2 cellular contexts compared by ENCODE assay signal in the genomic region with DNA sequence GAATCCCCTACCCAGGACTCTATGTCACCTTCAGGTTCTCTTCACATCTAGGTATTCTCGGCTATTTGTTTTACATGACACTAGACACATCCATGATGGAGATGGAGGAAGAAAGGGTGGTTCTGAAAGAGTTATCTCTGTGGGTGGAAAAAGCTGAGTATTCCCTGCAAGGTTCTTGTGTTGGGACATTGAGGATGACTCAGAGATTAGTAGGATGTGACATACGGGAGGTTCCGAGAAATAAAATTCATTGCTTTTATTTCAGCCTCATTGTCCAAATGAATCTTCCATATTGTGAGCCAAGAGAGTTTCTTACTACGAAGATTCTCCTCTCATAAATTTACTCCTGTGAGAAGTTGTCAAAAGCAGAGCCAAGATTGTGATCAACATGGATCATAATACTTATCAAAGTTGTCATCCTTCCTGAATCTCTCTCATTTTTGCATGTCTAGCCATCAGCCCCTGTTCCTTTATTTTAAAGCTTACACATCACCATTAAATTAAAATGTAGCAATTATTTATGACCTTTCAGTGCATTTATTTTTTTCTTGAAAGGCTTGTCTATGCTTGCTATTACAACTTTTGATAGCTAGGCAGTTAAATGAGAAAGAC.
TF ChIP-seq lines count a peak whose summit lies in the region.

No MANE protein-coding gene starts in this region.

TF ChIP-seq in HCT116, 20 proteins besides CTCF, POLR2A, EP300 and RAD21:
- no peak for TF ChIP-seq EZH2 (IDR thresholded peaks at IDR 0.05)
- TF ChIP-seq, protein P1, sequence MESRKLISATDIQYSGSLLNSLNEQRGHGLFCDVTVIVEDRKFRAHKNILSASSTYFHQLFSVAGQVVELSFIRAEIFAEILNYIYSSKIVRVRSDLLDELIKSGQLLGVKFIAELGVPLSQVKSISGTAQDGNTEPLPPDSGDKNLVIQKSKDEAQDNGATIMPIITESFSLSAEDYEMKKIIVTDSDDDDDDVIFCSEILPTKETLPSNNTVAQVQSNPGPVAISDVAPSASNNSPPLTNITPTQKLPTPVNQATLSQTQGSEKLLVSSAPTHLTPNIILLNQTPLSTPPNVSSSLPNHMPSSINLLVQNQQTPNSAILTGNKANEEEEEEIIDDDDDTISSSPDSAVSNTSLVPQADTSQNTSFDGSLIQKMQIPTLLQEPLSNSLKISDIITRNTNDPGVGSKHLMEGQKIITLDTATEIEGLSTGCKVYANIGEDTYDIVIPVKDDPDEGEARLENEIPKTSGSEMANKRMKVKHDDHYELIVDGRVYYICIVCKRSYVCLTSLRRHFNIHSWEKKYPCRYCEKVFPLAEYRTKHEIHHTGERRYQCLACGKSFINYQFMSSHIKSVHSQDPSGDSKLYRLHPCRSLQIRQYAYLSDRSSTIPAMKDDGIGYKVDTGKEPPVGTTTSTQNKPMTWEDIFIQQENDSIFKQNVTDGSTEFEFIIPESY (IDR thresholded peaks at IDR 0.05; ENCODE audit: extremely low read depth, insufficient replicate concordance, low read length) = no peak
- no peak for TF ChIP-seq TCF7L2 (IDR thresholded peaks at IDR 0.05; ENCODE audit: borderline replicate concordance, extremely low read depth, insufficient read depth, insufficient read length)
- no peak for TF ChIP-seq CBX3 (IDR thresholded peaks at IDR 0.05; ENCODE audit: low read depth)
- no peak for TF ChIP-seq ZNF274 (IDR thresholded peaks at IDR 0.05; ENCODE audit: low read depth, low read length)
- no peak for TF ChIP-seq SP1 (IDR thresholded peaks at IDR 0.05; ENCODE audit: low read depth)
- no peak for TF ChIP-seq YY1 (IDR thresholded peaks at IDR 0.05; ENCODE audit: extremely low read depth, insufficient replicate concordance, low read depth, low read length)
- TF ChIP-seq JUND (IDR thresholded peaks at IDR 0.05) = no peak
- TF ChIP-seq, protein P2, sequence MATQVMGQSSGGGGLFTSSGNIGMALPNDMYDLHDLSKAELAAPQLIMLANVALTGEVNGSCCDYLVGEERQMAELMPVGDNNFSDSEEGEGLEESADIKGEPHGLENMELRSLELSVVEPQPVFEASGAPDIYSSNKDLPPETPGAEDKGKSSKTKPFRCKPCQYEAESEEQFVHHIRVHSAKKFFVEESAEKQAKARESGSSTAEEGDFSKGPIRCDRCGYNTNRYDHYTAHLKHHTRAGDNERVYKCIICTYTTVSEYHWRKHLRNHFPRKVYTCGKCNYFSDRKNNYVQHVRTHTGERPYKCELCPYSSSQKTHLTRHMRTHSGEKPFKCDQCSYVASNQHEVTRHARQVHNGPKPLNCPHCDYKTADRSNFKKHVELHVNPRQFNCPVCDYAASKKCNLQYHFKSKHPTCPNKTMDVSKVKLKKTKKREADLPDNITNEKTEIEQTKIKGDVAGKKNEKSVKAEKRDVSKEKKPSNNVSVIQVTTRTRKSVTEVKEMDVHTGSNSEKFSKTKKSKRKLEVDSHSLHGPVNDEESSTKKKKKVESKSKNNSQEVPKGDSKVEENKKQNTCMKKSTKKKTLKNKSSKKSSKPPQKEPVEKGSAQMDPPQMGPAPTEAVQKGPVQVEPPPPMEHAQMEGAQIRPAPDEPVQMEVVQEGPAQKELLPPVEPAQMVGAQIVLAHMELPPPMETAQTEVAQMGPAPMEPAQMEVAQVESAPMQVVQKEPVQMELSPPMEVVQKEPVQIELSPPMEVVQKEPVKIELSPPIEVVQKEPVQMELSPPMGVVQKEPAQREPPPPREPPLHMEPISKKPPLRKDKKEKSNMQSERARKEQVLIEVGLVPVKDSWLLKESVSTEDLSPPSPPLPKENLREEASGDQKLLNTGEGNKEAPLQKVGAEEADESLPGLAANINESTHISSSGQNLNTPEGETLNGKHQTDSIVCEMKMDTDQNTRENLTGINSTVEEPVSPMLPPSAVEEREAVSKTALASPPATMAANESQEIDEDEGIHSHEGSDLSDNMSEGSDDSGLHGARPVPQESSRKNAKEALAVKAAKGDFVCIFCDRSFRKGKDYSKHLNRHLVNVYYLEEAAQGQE (IDR thresholded peaks at IDR 0.05; ENCODE audit: low read depth) = no peak
- no peak for TF ChIP-seq POLR2AphosphoS5 (IDR thresholded peaks at IDR 0.05; ENCODE audit: low read depth, low read length)
- no peak for TF ChIP-seq EGR1 (IDR thresholded peaks at IDR 0.05; ENCODE audit: low read depth)
- no peak for TF ChIP-seq EZH2phosphoT487 (IDR thresholded peaks at IDR 0.05; ENCODE audit: borderline replicate concordance)
- TF ChIP-seq CEBPB (IDR thresholded peaks at IDR 0.05; ENCODE audit: low read depth) = no peak
- TF ChIP-seq, protein P3, sequence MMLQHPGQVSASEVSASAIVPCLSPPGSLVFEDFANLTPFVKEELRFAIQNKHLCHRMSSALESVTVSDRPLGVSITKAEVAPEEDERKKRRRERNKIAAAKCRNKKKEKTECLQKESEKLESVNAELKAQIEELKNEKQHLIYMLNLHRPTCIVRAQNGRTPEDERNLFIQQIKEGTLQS (IDR thresholded peaks at IDR 0.05) = no peak
- no peak; the same call in 1 of the 2 replicates for TF ChIP-seq FOSL1 (IDR thresholded peaks at IDR 0.05; ENCODE audit: low read depth)
- TF ChIP-seq ELF1 (IDR thresholded peaks at IDR 0.05; ENCODE audit: borderline replicate concordance, low read depth) = no peak

TF ChIP-seq in GM12891, 5 proteins besides CTCF, POLR2A, EP300 and RAD21:
- TF ChIP-seq SPI1 (IDR thresholded peaks at IDR 0.05; ENCODE audit: low read depth, low read length) (no peak), POLR2AphosphoS5 (IDR thresholded peaks at IDR 0.05; ENCODE audit: low read depth, low read length) (no peak), POU2F2 (IDR thresholded peaks at IDR 0.05; ENCODE audit: low read depth, low read length) (no peak), TAF1 (IDR thresholded peaks at IDR 0.05; ENCODE audit: low read depth, low read length) (no peak), PAX5 (IDR thresholded peaks at IDR 0.05; ENCODE audit: insufficient read depth, low read length, severe bottlenecking) (no peak)
TF ChIP-seq in GM12891: peak in this region for 0.
